In the genomic region with DNA sequence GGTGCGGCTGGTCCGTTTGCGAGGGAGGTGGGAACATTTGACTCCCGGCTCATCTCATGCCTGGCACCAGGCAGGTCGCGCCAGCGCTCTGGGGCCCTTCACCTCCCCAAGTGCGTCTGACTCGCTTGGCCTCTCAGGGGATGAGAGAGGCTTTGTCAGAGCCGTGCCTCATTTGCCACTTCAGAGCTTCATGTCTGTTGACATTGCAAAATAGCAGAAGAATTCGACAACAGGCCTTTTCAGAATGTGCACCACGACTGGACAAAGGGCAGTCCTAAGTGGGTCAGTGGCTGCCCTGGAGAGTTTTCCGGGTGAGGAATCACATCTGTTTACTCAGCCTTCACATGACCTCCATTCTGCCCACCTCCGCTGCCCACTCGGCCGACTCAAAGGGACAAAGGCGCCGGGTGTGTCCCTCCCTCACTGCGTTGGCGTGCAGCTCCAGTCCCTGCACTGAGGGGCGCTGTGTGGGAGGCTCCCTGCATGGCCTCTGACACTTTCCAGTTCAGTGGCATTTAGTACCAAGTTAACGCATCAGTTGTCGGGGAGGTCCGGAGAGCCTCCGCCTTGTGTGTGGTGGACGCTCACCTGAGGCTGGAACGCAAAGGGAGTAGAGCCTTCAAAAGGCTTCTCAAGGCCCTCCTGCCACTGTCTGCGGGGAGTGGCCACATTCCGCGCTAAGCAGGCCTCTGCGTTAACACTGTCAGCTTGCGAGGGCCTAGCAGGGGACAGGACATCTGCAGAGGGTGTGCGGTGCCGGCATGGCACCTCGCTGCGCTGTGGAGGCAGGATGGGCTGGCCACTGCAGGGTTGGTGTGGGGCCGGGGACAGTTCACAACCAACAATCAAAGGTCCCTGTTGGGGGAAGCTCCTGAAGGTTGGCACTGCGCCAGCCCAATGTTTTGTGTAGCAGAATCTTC, we compare ENCODE assay signal across 1 cellular context.
A peak's percentile ranks its signal among the peaks of the same experiment; 100 is the strongest.
TF ChIP-seq lines count a peak whose summit lies in the region.

No MANE protein-coding gene starts in this region.

TF ChIP-seq in HepG2, 621 proteins besides CTCF, POLR2A, EP300 and RAD21 (continued from another document and continues in another):
- TF ChIP-seq, protein P1, sequence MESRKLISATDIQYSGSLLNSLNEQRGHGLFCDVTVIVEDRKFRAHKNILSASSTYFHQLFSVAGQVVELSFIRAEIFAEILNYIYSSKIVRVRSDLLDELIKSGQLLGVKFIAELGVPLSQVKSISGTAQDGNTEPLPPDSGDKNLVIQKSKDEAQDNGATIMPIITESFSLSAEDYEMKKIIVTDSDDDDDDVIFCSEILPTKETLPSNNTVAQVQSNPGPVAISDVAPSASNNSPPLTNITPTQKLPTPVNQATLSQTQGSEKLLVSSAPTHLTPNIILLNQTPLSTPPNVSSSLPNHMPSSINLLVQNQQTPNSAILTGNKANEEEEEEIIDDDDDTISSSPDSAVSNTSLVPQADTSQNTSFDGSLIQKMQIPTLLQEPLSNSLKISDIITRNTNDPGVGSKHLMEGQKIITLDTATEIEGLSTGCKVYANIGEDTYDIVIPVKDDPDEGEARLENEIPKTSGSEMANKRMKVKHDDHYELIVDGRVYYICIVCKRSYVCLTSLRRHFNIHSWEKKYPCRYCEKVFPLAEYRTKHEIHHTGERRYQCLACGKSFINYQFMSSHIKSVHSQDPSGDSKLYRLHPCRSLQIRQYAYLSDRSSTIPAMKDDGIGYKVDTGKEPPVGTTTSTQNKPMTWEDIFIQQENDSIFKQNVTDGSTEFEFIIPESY (CRISPR knock-in tag; IDR thresholded peaks at IDR 0.05) = peak; percentile 11; the same call in 1 of the 2 replicates
- no peak for TF ChIP-seq SOX6 (IDR thresholded peaks at IDR 0.05)
- peak; percentile 98 for TF ChIP-seq SOX6 (CRISPR knock-in tag; IDR thresholded peaks at IDR 0.05)
- 0 out of 2 replicates have a peak, but pooled peaks have one; percentile 27 for TF ChIP-seq KLF6 (CRISPR knock-in tag; IDR thresholded peaks at IDR 0.05)
- TF ChIP-seq SP1 (IDR thresholded peaks at IDR 0.05) = no peak
- TF ChIP-seq SP1 (CRISPR knock-in tag; IDR thresholded peaks at IDR 0.05) = peak; percentile 39; the same call in 1 of the 2 replicates
- TF ChIP-seq, protein P2, sequence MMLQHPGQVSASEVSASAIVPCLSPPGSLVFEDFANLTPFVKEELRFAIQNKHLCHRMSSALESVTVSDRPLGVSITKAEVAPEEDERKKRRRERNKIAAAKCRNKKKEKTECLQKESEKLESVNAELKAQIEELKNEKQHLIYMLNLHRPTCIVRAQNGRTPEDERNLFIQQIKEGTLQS (CRISPR knock-in tag; IDR thresholded peaks at IDR 0.05) = no peak
- TF ChIP-seq ARNTL (CRISPR knock-in tag; IDR thresholded peaks at IDR 0.05) = peak; percentile 47; the same call in 1 of the 2 replicates
- no peak for TF ChIP-seq IKZF4 (CRISPR knock-in tag; IDR thresholded peaks at IDR 0.05; ENCODE audit: borderline replicate concordance, low read depth, not compliant biosample characterization)
- no peak for TF ChIP-seq GPN1 (CRISPR knock-in tag; IDR thresholded peaks at IDR 0.05; ENCODE audit: borderline replicate concordance)
- no peak for TF ChIP-seq ZNF557 (CRISPR knock-in tag; IDR thresholded peaks at IDR 0.05)
- no peak; the same call in 1 of the 2 replicates for TF ChIP-seq ZNF747 (CRISPR knock-in tag; IDR thresholded peaks at IDR 0.05; ENCODE audit: borderline replicate concordance)
- TF ChIP-seq ZNF563 (CRISPR knock-in tag; IDR thresholded peaks at IDR 0.05) = no peak
- TF ChIP-seq MATR3 (CRISPR knock-in tag; IDR thresholded peaks at IDR 0.05) = no peak
- TF ChIP-seq, protein P3, sequence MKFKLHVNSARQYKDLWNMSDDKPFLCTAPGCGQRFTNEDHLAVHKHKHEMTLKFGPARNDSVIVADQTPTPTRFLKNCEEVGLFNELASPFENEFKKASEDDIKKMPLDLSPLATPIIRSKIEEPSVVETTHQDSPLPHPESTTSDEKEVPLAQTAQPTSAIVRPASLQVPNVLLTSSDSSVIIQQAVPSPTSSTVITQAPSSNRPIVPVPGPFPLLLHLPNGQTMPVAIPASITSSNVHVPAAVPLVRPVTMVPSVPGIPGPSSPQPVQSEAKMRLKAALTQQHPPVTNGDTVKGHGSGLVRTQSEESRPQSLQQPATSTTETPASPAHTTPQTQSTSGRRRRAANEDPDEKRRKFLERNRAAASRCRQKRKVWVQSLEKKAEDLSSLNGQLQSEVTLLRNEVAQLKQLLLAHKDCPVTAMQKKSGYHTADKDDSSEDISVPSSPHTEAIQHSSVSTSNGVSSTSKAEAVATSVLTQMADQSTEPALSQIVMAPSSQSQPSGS (CRISPR knock-in tag; IDR thresholded peaks at IDR 0.05) = no peak
- TF ChIP-seq, protein P4, sequence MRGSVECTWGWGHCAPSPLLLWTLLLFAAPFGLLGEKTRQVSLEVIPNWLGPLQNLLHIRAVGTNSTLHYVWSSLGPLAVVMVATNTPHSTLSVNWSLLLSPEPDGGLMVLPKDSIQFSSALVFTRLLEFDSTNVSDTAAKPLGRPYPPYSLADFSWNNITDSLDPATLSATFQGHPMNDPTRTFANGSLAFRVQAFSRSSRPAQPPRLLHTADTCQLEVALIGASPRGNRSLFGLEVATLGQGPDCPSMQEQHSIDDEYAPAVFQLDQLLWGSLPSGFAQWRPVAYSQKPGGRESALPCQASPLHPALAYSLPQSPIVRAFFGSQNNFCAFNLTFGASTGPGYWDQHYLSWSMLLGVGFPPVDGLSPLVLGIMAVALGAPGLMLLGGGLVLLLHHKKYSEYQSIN (CRISPR knock-in tag; IDR thresholded peaks at IDR 0.05; ENCODE audit: borderline replicate concordance) = no peak
- TF ChIP-seq ARNT (IDR thresholded peaks at IDR 0.05) = no peak
- TF ChIP-seq ZFAT (CRISPR knock-in tag; conservative IDR thresholded peaks at IDR 0.05) = no peak
- TF ChIP-seq, protein P5, sequence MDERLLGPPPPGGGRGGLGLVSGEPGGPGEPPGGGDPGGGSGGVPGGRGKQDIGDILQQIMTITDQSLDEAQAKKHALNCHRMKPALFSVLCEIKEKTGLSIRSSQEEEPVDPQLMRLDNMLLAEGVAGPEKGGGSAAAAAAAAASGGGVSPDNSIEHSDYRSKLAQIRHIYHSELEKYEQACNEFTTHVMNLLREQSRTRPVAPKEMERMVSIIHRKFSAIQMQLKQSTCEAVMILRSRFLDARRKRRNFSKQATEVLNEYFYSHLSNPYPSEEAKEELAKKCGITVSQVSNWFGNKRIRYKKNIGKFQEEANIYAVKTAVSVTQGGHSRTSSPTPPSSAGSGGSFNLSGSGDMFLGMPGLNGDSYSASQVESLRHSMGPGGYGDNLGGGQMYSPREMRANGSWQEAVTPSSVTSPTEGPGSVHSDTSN (CRISPR knock-in tag; IDR thresholded peaks at IDR 0.05) = no peak
- TF ChIP-seq KLF16 (CRISPR knock-in tag; IDR thresholded peaks at IDR 0.05) = peak in 1 of 2 experiments; percentile 82; a peak in 2 of 4 replicates
- peak; percentile 44; the same call in 1 of the 2 replicates for TF ChIP-seq SP4 (CRISPR knock-in tag; IDR thresholded peaks at IDR 0.05)
- TF ChIP-seq SMARCE1 (IDR thresholded peaks at IDR 0.05; ENCODE audit: borderline replicate concordance) = no peak
- TF ChIP-seq MEIS1 (CRISPR knock-in tag; IDR thresholded peaks at IDR 0.05; ENCODE audit: borderline replicate concordance) = no peak; the same call in 1 of the 2 replicates
- TF ChIP-seq, protein P6, sequence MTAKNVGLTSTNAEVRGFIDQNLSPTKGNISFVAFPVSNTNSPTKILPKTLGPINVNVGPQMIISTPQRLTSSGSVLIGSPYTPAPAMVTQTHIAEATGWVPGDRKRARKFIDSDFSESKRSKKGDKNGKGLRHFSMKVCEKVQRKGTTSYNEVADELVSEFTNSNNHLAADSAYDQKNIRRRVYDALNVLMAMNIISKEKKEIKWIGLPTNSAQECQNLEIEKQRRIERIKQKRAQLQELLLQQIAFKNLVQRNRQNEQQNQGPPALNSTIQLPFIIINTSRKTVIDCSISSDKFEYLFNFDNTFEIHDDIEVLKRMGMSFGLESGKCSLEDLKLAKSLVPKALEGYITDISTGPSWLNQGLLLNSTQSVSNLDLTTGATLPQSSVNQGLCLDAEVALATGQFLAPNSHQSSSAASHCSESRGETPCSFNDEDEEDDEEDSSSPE (CRISPR knock-in tag; IDR thresholded peaks at IDR 0.05) = no peak
- TF ChIP-seq MYNN (CRISPR knock-in tag; IDR thresholded peaks at IDR 0.05; ENCODE audit: low read depth) = no peak
- peak; percentile 94 for TF ChIP-seq NKX3-1 (CRISPR knock-in tag; IDR thresholded peaks at IDR 0.05)
- TF ChIP-seq, protein P7, sequence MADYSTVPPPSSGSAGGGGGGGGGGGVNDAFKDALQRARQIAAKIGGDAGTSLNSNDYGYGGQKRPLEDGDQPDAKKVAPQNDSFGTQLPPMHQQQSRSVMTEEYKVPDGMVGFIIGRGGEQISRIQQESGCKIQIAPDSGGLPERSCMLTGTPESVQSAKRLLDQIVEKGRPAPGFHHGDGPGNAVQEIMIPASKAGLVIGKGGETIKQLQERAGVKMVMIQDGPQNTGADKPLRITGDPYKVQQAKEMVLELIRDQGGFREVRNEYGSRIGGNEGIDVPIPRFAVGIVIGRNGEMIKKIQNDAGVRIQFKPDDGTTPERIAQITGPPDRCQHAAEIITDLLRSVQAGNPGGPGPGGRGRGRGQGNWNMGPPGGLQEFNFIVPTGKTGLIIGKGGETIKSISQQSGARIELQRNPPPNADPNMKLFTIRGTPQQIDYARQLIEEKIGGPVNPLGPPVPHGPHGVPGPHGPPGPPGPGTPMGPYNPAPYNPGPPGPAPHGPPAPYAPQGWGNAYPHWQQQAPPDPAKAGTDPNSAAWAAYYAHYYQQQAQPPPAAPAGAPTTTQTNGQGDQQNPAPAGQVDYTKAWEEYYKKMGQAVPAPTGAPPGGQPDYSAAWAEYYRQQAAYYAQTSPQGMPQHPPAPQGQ (CRISPR knock-in tag; IDR thresholded peaks at IDR 0.05; ENCODE audit: borderline replicate concordance) = no peak
- TF ChIP-seq CEBPB (IDR thresholded peaks at IDR 0.05; ENCODE audit: borderline replicate concordance, low read depth, low read length) = peak; percentile 87
- no peak for TF ChIP-seq ZNF207 (IDR thresholded peaks at IDR 0.05; ENCODE audit: borderline replicate concordance)
- TF ChIP-seq ZNF543 (CRISPR knock-in tag; IDR thresholded peaks at IDR 0.05) = peak; percentile 88
- TF ChIP-seq, protein P8, sequence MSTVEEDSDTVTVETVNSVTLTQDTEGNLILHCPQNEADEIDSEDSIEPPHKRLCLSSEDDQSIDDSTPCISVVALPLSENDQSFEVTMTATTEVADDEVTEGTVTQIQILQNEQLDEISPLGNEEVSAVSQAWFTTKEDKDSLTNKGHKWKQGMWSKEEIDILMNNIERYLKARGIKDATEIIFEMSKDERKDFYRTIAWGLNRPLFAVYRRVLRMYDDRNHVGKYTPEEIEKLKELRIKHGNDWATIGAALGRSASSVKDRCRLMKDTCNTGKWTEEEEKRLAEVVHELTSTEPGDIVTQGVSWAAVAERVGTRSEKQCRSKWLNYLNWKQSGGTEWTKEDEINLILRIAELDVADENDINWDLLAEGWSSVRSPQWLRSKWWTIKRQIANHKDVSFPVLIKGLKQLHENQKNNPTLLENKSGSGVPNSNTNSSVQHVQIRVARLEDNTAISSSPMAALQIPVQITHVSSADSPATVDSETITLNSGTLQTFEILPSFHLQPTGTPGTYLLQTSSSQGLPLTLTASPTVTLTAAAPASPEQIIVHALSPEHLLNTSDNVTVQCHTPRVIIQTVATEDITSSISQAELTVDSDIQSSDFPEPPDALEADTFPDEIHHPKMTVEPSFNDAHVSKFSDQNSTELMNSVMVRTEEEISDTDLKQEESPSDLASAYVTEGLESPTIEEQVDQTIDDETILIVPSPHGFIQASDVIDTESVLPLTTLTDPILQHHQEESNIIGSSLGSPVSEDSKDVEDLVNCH (CRISPR knock-in tag; IDR thresholded peaks at IDR 0.05) = 0 out of 2 replicates have a peak, but pooled peaks have one; percentile 54
- TF ChIP-seq HDAC2 (CRISPR knock-in tag; IDR thresholded peaks at IDR 0.05) = peak; percentile 78
- TF ChIP-seq TCF7 (IDR thresholded peaks at IDR 0.05; ENCODE audit: low read depth) = peak; percentile 91
- TF ChIP-seq, protein P9, sequence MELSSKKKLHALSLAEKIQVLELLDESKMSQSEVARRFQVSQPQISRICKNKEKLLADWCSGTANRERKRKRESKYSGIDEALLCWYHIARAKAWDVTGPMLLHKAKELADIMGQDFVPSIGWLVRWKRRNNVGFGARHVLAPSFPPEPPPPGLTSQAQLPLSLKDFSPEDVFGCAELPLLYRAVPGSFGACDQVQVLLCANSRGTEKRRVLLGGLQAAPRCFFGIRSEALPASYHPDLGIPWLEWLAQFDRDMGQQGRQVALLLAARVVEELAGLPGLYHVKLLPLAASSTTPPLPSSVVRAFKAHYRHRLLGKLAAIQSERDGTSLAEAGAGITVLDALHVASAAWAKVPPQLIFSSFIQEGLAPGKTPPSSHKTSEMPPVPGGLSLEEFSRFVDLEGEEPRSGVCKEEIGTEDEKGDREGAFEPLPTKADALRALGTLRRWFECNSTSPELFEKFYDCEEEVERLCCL (CRISPR knock-in tag; IDR thresholded peaks at IDR 0.05; ENCODE audit: borderline replicate concordance) = no peak
- no peak for TF ChIP-seq HMGA1 (CRISPR knock-in tag; conservative IDR thresholded peaks at IDR 0.05)
- TF ChIP-seq ZNF282 (IDR thresholded peaks at IDR 0.05; ENCODE audit: partially characterized antibody) = no peak
- TF ChIP-seq SIN3A (IDR thresholded peaks at IDR 0.05; ENCODE audit: borderline replicate concordance, low read depth, low read length) = no peak
- peak; percentile 72 for TF ChIP-seq ZNF547 (CRISPR knock-in tag; IDR thresholded peaks at IDR 0.05)
- TF ChIP-seq ZNF7 (CRISPR knock-in tag; IDR thresholded peaks at IDR 0.05) = no peak
- peak; percentile 92 for TF ChIP-seq BCL6 (CRISPR knock-in tag; IDR thresholded peaks at IDR 0.05)
- no peak for TF ChIP-seq ZC3H13 (CRISPR knock-in tag; IDR thresholded peaks at IDR 0.05)
